In the genomic region with DNA sequence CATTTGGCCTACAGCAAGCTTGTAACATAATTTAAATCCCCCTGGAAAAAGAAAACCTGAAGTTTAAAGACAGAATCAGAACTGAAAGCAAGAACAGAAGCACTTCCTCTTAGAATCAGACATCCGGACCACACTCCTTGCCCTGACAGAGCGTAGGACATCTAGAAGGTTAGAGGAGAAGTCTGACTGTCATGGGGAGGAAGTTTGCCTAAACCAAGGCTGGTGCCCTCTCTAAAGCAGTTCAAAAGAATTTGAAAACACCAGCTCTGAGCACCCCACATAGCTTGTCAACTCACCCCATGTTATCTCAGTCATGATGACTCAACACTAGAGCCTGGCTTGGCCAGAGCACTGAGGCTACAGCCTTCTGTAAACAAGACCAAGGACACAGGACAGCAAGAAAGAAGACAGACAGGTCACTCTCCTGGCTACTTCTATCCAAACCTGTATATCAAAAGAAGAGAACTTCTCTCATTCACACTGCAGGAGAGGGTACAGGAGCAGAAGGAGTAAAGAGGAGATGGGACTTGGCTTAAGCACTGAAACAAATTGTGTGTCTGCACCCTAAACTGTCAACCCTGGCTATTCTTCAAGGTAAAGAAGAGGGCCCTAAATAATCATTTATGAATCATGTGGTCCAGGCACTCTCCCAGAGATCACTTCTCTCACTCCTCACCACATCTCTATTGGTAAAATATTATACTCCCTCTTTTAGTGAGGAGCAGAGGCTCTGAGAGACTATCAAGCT, we compare ENCODE assay signal across 8 cellular contexts.
DNase-seq lines count a peak whose midpoint lies in the region; ATAC-seq, FAIRE-seq and TF ChIP-seq lines count a peak whose summit lies in the region.

No MANE protein-coding gene starts in this region.

- peak overlapping the region; percentile 63 for H2AFZ ChIP-seq in MM.1S (ENCODE audit: low read length)

- H3K9me3 ChIP-seq in MM.1S (replicated peaks; ENCODE audit: insufficient read depth, low read length) (no peaks in the 10 kb centered on the region), small intestine (ENCODE audit: control insufficient read depth, low read depth) (no peaks in the 10 kb centered on the region)

- ATAC-seq in activated CD4-positive, alpha-beta T cell treated with anti-CD3 and anti-CD28 coated beads for 36 hours: peak; percentile 91

- H3K4me1 Mint-ChIP-seq in activated CD4-positive, alpha-beta T cell treated with anti-CD3 and anti-CD28 coated beads for 36 hours: peaks cover 15% of the 10 kb centered on the region
- peaks cover 19% of the 10 kb centered on the region for H3K4me1 Mint-ChIP-seq in HFFc6 (ENCODE audit: low read depth)

- peaks cover 20% of the 10 kb centered on the region for H3K4me1 ChIP-seq in MM.1S (ENCODE audit: low read length)
- no peaks in the 10 kb centered on the region for H3K4me1 ChIP-seq in small intestine (ENCODE audit: control insufficient read depth in 2 of 2, insufficient read depth in 1 of 2, low read depth in 1 of 2, low read length in 1 of 2)

- H3K36me3 Mint-ChIP-seq in activated CD4-positive, alpha-beta T cell treated with anti-CD3 and anti-CD28 coated beads for 36 hours (ENCODE audit: low read depth): no peaks in the 10 kb centered on the region
- no peaks in the 10 kb centered on the region for H3K36me3 Mint-ChIP-seq in HFFc6 (ENCODE audit: low read depth)

- peak; percentile 24 for DNase-seq in activated CD4-positive, alpha-beta T cell treated with anti-CD3 and anti-CD28 coated beads for 36 hours
- no peak for DNase-seq in activated CD4-positive, alpha-beta T cell treated with anti-CD3 and anti-CD28 coated beads, Interleukin-2, amount 50 U/mL, for 4 hours
- peak; percentile 50 for DNase-seq in HFFc6
- peak; percentile 87 for DNase-seq in MM.1S
- DNase-seq in amniotic epithelial cell (ENCODE audit: low read depth): peak; percentile 70
- peak; percentile 10 for DNase-seq in small intestine
- no peak for DNase-seq in occipital lobe (lab: John Stamatoyannopoulos, UW)
- no peak for DNase-seq in NCI-H2029 treated with DMSO at 0.1 percent for 48 hours (lab: John Stamatoyannopoulos, UW)

- H3K79me2 ChIP-seq in MM.1S (ENCODE audit: low read length): no peaks in the 10 kb centered on the region

- FAIRE-seq in small intestine (lab: Jason Lieb, UNC): no peak

- peak overlapping the region; percentile 33 for H3K27ac Mint-ChIP-seq in activated CD4-positive, alpha-beta T cell treated with anti-CD3 and anti-CD28 coated beads for 36 hours
- no peak overlapping the region for H3K27ac Mint-ChIP-seq in HFFc6

- H3K27me3 ChIP-seq in MM.1S (replicated peaks; ENCODE audit: insufficient read depth, low read length) (no peaks in the 10 kb centered on the region), small intestine (ENCODE audit: control insufficient read depth in 2 of 2, insufficient read depth in 2 of 2, low read length in 2 of 2) (no peaks in the 10 kb centered on the region)

- intact Hi-C loops in activated CD4-positive, alpha-beta T cell treated with anti-CD3 and anti-CD28 coated beads for 36 hours (cut with DNase I, micrococcal nuclease): no loop called here

- H3K4me3 ChIP-seq in MM.1S (ENCODE audit: low read length): peak overlapping the region; percentile 21; the same call in 1 of the 2 replicates
- no peak overlapping the region for H3K4me3 ChIP-seq in small intestine (ENCODE audit: low read depth in 1 of 2, low read length in 2 of 2)

- WGBS in small intestine, 3 donors: 52 to 59% (median 57%) methylated on average over 2 of the region's 2 CpGs

- no peaks in the 10 kb centered on the region for H3K9me3 Mint-ChIP-seq in activated CD4-positive, alpha-beta T cell treated with anti-CD3 and anti-CD28 coated beads for 36 hours (ENCODE audit: low read depth)
- H3K9me3 Mint-ChIP-seq in HFFc6: no peaks in the 10 kb centered on the region

- CTCF ChIA-PET in activated CD4-positive, alpha-beta T cell treated with anti-CD3 and anti-CD28 coated beads for 36 hours (lab: Charles Lee): interaction anchor here (0.6 kb wide), 1 partner anchor 73 kb away, joined by 3 read pairs; no protein-coding TSS in a partner anchor

- H3K27ac ChIP-seq in MM.1S (ENCODE audit: low read length): peak overlapping the region; percentile 77
- no peak overlapping the region for H3K27ac ChIP-seq in small intestine (ENCODE audit: low read depth in 1 of 2, low read length in 1 of 2)

- POLR2A ChIA-PET in activated CD4-positive, alpha-beta T cell treated with anti-CD3 and anti-CD28 coated beads for 36 hours (lab: Charles Lee): no interaction called here

- no peak for TF ChIP-seq CTCF in HFFc6 (IDR thresholded peaks at IDR 0.05)
- TF ChIP-seq CTCF in MM.1S (IDR thresholded peaks at IDR 0.05; ENCODE audit: low read length): no peak

- no peaks in the 10 kb centered on the region for H4K20me1 ChIP-seq in MM.1S (ENCODE audit: insufficient read depth, low read length)

- no peaks in the 10 kb centered on the region for H3K9me2 ChIP-seq in MM.1S (replicated peaks; ENCODE audit: insufficient read depth, low read length)

- H3K36me3 ChIP-seq in MM.1S (replicated peaks; ENCODE audit: insufficient read depth, low read length) (no peaks in the 10 kb centered on the region), small intestine (ENCODE audit: control insufficient read depth in 2 of 2, insufficient read depth in 2 of 2, low read length in 2 of 2) (no peaks in the 10 kb centered on the region)

- no peak overlapping the region for H3K4me3 Mint-ChIP-seq in activated CD4-positive, alpha-beta T cell treated with anti-CD3 and anti-CD28 coated beads for 36 hours
- H3K4me3 Mint-ChIP-seq in HFFc6: peak overlapping the region; percentile 66

- H3K4me2 ChIP-seq in MM.1S (ENCODE audit: low read depth, low read length): peak overlapping the region; percentile 61

- no peaks in the 10 kb centered on the region for H3K27me3 Mint-ChIP-seq in activated CD4-positive, alpha-beta T cell treated with anti-CD3 and anti-CD28 coated beads for 36 hours
- H3K27me3 Mint-ChIP-seq in HFFc6 (ENCODE audit: insufficient read depth): no peaks in the 10 kb centered on the region; the same call in 1 of the 2 replicates

- no peak overlapping the region; the same call in 1 of the 2 replicates for H3K9ac ChIP-seq in MM.1S (ENCODE audit: low read length)

- peaks cover 16% of the 10 kb centered on the region for H3F3A ChIP-seq in MM.1S (ENCODE audit: insufficient read depth, low read length)

Comparison
In these comparisons a context has a peak if more than half of its experiments do, and no peak if none do; other contexts are left out.
1. DNase-seq: peak in activated CD4-positive, alpha-beta T cell treated with anti-CD3 and anti-CD28 coated beads for 36 hours (single experiment), HFFc6 (single experiment), MM.1S (single experiment), amniotic epithelial cell (single experiment) and small intestine (single experiment); none in activated CD4-positive, alpha-beta T cell treated with anti-CD3 and anti-CD28 coated beads, Interleukin-2, amount 50 U/mL, for 4 hours (0 of 2), occipital lobe (single experiment) and NCI-H2029 treated with DMSO at 0.1 percent for 48 hours (single experiment).